In the genomic region with DNA sequence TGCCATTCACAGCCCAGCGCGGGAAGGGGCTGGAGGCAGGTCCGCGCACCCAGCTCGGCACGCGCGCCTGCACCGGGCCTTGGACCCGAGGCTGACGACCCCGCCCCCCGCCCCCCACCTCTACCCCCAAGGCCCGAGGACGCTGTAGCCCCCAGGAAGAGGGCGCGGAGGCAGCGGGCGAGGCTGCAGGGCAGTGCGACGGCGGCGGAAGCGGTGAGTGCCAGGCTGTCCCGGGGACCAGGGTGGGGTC, we compare ENCODE assay signal across 1 cellular context.
TF ChIP-seq lines count a peak whose summit lies in the region.

No MANE protein-coding gene starts in this region.

TF ChIP-seq in GM12878, 131 proteins besides CTCF, POLR2A, EP300 and RAD21:
- TF ChIP-seq ZBTB40 (IDR thresholded peaks at IDR 0.05; ENCODE audit: borderline replicate concordance), result no peak
- TF ChIP-seq CUX1 (IDR thresholded peaks at IDR 0.05; ENCODE audit: insufficient replicate concordance, low read depth, low read length), result no peak
- TF ChIP-seq, protein P1, sequence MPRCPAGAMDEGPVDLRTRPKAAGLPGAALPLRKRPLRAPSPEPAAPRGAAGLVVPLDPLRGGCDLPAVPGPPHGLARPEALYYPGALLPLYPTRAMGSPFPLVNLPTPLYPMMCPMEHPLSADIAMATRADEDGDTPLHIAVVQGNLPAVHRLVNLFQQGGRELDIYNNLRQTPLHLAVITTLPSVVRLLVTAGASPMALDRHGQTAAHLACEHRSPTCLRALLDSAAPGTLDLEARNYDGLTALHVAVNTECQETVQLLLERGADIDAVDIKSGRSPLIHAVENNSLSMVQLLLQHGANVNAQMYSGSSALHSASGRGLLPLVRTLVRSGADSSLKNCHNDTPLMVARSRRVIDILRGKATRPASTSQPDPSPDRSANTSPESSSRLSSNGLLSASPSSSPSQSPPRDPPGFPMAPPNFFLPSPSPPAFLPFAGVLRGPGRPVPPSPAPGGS (IDR thresholded peaks at IDR 0.05; ENCODE audit: borderline replicate concordance, insufficient read depth, low read depth, low read length, poor library complexity, severe bottlenecking), result no peak
- TF ChIP-seq RELA (IDR thresholded peaks at IDR 0.05; ENCODE audit: borderline replicate concordance, partially characterized antibody), result no peak
- TF ChIP-seq SREBF1 (IDR thresholded peaks at IDR 0.05; ENCODE audit: low read length), result no peak
- TF ChIP-seq, protein P2, sequence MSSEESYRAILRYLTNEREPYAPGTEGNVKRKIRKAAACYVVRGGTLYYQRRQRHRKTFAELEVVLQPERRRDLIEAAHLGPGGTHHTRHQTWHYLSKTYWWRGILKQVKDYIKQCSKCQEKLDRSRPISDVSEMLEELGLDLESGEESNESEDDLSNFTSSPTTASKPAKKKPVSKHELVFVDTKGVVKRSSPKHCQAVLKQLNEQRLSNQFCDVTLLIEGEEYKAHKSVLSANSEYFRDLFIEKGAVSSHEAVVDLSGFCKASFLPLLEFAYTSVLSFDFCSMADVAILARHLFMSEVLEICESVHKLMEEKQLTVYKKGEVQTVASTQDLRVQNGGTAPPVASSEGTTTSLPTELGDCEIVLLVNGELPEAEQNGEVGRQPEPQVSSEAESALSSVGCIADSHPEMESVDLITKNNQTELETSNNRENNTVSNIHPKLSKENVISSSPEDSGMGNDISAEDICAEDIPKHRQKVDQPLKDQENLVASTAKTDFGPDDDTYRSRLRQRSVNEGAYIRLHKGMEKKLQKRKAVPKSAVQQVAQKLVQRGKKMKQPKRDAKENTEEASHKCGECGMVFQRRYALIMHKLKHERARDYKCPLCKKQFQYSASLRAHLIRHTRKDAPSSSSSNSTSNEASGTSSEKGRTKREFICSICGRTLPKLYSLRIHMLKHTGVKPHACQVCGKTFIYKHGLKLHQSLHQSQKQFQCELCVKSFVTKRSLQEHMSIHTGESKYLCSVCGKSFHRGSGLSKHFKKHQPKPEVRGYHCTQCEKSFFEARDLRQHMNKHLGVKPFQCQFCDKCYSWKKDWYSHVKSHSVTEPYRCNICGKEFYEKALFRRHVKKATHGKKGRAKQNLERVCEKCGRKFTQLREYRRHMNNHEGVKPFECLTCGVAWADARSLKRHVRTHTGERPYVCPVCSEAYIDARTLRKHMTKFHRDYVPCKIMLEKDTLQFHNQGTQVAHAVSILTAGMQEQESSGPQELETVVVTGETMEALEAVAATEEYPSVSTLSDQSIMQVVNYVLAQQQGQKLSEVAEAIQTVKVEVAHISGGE (CRISPR knock-in tag; IDR thresholded peaks at IDR 0.05), result no peak
- TF ChIP-seq, protein P3, sequence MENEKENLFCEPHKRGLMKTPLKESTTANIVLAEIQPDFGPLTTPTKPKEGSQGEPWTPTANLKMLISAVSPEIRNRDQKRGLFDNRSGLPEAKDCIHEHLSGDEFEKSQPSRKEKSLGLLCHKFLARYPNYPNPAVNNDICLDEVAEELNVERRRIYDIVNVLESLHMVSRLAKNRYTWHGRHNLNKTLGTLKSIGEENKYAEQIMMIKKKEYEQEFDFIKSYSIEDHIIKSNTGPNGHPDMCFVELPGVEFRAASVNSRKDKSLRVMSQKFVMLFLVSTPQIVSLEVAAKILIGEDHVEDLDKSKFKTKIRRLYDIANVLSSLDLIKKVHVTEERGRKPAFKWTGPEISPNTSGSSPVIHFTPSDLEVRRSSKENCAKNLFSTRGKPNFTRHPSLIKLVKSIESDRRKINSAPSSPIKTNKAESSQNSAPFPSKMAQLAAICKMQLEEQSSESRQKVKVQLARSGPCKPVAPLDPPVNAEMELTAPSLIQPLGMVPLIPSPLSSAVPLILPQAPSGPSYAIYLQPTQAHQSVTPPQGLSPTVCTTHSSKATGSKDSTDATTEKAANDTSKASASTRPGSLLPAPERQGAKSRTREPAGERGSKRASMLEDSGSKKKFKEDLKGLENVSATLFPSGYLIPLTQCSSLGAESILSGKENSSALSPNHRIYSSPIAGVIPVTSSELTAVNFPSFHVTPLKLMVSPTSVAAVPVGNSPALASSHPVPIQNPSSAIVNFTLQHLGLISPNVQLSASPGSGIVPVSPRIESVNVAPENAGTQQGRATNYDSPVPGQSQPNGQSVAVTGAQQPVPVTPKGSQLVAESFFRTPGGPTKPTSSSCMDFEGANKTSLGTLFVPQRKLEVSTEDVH (IDR thresholded peaks at IDR 0.05; ENCODE audit: low read depth, partially characterized antibody), result no peak
